ENCODE assay signal across 25 cellular contexts in the genomic region with DNA sequence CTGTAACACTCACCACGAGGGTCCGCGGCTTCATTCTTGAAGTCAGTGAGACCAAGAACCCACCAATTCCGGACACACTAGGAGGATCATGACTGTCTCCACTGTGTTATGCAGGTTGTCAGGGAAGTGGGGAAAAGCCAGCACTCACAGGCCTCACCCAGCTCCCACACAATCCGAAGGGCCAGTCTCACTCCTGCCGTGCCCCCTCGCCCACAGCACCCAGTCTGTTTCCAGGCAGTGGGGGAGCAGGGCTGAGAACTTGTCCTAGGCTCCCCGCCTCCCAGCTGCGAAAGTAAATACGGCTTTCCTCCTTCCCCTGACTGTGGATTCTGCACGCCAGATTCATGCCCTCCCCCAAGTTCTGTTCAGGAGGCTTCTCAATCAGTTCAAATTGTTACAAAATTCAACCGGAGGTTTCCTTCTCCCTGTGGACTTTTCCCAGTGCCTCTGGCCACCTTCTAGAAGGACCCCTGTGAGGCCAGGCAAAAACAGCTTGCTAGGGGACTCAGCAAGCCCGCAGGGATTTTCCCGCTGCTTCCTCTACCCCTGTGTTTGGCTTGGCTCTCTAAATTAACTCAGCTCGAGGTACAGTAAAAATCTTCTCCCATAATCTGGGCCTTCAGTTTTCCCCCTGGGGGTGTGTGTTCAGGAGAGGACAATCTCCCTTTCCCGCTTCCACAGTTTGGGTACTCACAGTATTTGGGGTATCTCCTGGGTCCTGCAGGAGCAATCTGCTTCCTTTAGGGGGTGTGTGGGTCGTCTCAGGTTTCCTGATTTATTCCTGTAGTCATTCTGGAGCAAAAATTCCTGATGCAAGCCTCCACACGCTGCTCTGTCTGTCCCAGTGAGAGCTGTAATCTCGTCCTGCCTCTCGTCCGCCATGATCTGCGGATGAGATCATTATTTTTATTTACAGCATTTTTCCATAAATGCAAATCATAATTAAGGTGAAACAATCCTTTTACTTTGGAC.
"Had no signal": no experiment of that assay in that cellular context is flagged by ENCODE, and none has a peak within 500 bp of the region (broad histone marks: within the 10 kb centered on the region; RNA-seq: fewer than 3 reads in every experiment).

No MANE protein-coding gene starts in this region.

- H3K27ac ChIP-seq: breast epithelium, dorsolateral prefrontal cortex, esophagus muscularis mucosa, gastrocnemius medialis, left lung, tibial artery had no signal

- DNase-seq: activated CD4-positive, alpha-beta T cell treated with anti-CD3 and anti-CD28 coated beads, Interleukin-2, amount 50 U/mL, for 4 hours; activated effector memory CD4-positive, alpha-beta T cell treated with Interleukin-2 at 50 U/mL for 16 hours; activated naive CD4-positive, alpha-beta T cell treated with anti-CD3 and anti-CD28 coated beads for 36 hours; activated naive CD8-positive, alpha-beta T cell treated with anti-CD3 and anti-CD28 coated beads, Interleukin-2, amount 10 ng/mL, durations not matched to agents 7 days and 5 days; activated T-cell treated with anti-CD3 and anti-CD28 coated beads, Interleukin-2, amount 50 U/mL, for 72 hours; amniotic stem cell; dorsolateral prefrontal cortex; effector memory CD8-positive, alpha-beta T cell; gastrocnemius medialis; head of caudate nucleus; hypothalamus; midbrain; natural killer cell; nucleus accumbens; small intestine; stimulated activated CD4-positive, alpha-beta T cell treated with anti-CD3 and anti-CD28 coated beads, Interleukin-2, amount 100 ng/mL, for 24 hours; stimulated activated naive CD8-positive, alpha-beta T cell treated with anti-CD3 and anti-CD28 coated beads, Interleukin-15, amount 100 ng/mL, for 72 hours; T-helper 9 cell; tibial artery had no signal

- H3K9me3 ChIP-seq: breast epithelium, esophagus muscularis mucosa, gastrocnemius medialis, tibial artery had no signal

- H3K27me3 Mint-ChIP-seq: activated naive CD8-positive, alpha-beta T cell treated with anti-CD3 and anti-CD28 coated beads, Interleukin-2, amount 10 ng/mL, durations not matched to agents 7 days and 5 days; central memory CD8-positive, alpha-beta T cell; effector memory CD8-positive, alpha-beta T cell; stimulated activated naive CD8-positive, alpha-beta T cell treated with anti-CD3 and anti-CD28 coated beads, Interleukin-15, amount 100 ng/mL, for 72 hours had no signal

- H3K4me3 Mint-ChIP-seq: activated naive CD4-positive, alpha-beta T cell treated with anti-CD3 and anti-CD28 coated beads for 36 hours; activated naive CD8-positive, alpha-beta T cell treated with anti-CD3 and anti-CD28 coated beads, Interleukin-2, amount 10 ng/mL, durations not matched to agents 7 days and 5 days; activated T-cell treated with anti-CD3 and anti-CD28 coated beads, Interleukin-2, amount 50 U/mL, for 72 hours; central memory CD8-positive, alpha-beta T cell; effector memory CD8-positive, alpha-beta T cell; natural killer cell; stimulated activated effector memory CD8-positive, alpha-beta T cell treated with anti-CD3 and anti-CD28 coated beads, Interleukin-12 subunit alpha, Interleukin-12 subunit beta, amount 100 ng/mL, for 72 hours; stimulated activated naive CD8-positive, alpha-beta T cell treated with anti-CD3 and anti-CD28 coated beads, Interleukin-15, amount 100 ng/mL, for 72 hours had no signal

- ATAC-seq: activated T-cell treated with anti-CD3 and anti-CD28 coated beads, Interleukin-2, amount 50 U/mL, for 72 hours; effector memory CD8-positive, alpha-beta T cell; gastrocnemius medialis; left lung; natural killer cell; sciatic nerve; stimulated activated effector memory CD8-positive, alpha-beta T cell treated with anti-CD3 and anti-CD28 coated beads, Interleukin-12 subunit alpha, Interleukin-12 subunit beta, amount 100 ng/mL, for 72 hours; stimulated activated naive CD8-positive, alpha-beta T cell treated with anti-CD3 and anti-CD28 coated beads, Interleukin-15, amount 100 ng/mL, for 72 hours had no signal

- H3K4me3 ChIP-seq: breast epithelium, dorsolateral prefrontal cortex, esophagus muscularis mucosa, gastrocnemius medialis, left lung, tibial artery had no signal

- H3K36me3 ChIP-seq: breast epithelium, esophagus muscularis mucosa, gastrocnemius medialis, left lung, tibial artery had no signal

- H3K4me1 Mint-ChIP-seq: activated naive CD8-positive, alpha-beta T cell treated with anti-CD3 and anti-CD28 coated beads, Interleukin-2, amount 10 ng/mL, durations not matched to agents 7 days and 5 days; central memory CD8-positive, alpha-beta T cell; natural killer cell; stimulated activated effector memory CD8-positive, alpha-beta T cell treated with anti-CD3 and anti-CD28 coated beads, Interleukin-12 subunit alpha, Interleukin-12 subunit beta, amount 100 ng/mL, for 72 hours; stimulated activated naive CD8-positive, alpha-beta T cell treated with anti-CD3 and anti-CD28 coated beads, Interleukin-15, amount 100 ng/mL, for 72 hours had no signal

- H3K4me1 ChIP-seq: breast epithelium, esophagus muscularis mucosa, gastrocnemius medialis, left lung, tibial artery had no signal

- H3K36me3 Mint-ChIP-seq: activated naive CD8-positive, alpha-beta T cell treated with anti-CD3 and anti-CD28 coated beads, Interleukin-2, amount 10 ng/mL, durations not matched to agents 7 days and 5 days; stimulated activated effector memory CD8-positive, alpha-beta T cell treated with anti-CD3 and anti-CD28 coated beads, Interleukin-12 subunit alpha, Interleukin-12 subunit beta, amount 100 ng/mL, for 72 hours had no signal

- H3K27me3 ChIP-seq: breast epithelium, esophagus muscularis mucosa, gastrocnemius medialis, left lung, tibial artery had no signal

- H3K27ac Mint-ChIP-seq: activated naive CD4-positive, alpha-beta T cell treated with anti-CD3 and anti-CD28 coated beads for 36 hours; activated naive CD8-positive, alpha-beta T cell treated with anti-CD3 and anti-CD28 coated beads, Interleukin-2, amount 10 ng/mL, durations not matched to agents 7 days and 5 days; activated T-cell treated with anti-CD3 and anti-CD28 coated beads, Interleukin-2, amount 50 U/mL, for 72 hours; effector memory CD8-positive, alpha-beta T cell; natural killer cell; stimulated activated effector memory CD8-positive, alpha-beta T cell treated with anti-CD3 and anti-CD28 coated beads, Interleukin-12 subunit alpha, Interleukin-12 subunit beta, amount 100 ng/mL, for 72 hours had no signal
